11 cellular contexts compared by ENCODE assay signal in the genomic region with DNA sequence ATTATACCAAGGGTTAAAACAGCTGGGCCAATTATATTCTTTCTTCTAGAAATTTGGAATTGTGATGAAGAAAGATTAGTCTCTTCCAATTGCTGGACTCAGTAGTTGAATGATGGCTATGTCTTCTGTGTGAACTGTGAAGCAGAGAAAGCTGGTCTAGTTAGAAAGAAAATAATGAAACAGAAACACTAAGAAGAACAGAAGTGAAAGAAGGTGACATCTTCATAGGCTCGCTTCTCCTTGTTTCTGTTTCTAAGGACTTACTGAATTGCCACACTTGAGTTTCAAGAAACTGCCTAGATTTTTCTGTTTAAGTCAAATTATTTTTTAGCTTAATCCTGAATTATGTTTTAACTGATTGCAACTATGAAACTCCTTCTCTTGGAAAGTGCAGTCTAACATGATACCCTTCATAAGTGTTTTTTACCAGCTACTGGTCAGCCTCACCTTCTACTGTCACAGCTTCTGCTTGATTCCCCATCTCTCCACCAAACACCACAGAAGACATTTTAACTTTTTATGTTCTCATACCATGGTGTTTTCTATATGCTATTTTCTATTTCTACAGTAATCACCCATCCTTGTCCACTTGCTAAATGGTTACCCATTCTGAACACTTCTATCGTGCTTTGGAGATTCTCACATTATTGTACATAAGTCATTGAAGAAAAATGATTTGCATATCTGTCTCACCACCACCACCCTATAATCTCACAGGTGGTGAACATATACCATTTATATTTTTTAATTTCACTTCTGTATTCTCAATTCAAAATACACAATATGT.
DNase-seq lines count a peak whose midpoint lies in the region; ATAC-seq, FAIRE-seq and TF ChIP-seq lines count a peak whose summit lies in the region.
"Had no signal": no experiment of that assay in that cellular context is flagged by ENCODE, and none has a peak within 500 bp of the region (broad histone marks: within the 10 kb centered on the region; RNA-seq: fewer than 3 reads in every experiment).

No MANE protein-coding gene starts in this region.

- no peak for FAIRE-seq in GM12891 (lab: Jason Lieb, UNC)

- intact Hi-C loops in heart left ventricle (cut with DNase I): no loop called here

- peaks cover 8% of the 10 kb centered on the region for H3K4me1 Mint-ChIP-seq in chondrocyte (ENCODE audit: low read depth)

- no peak for DNase-seq in GM12891 (ENCODE audit: insufficient read length, low spot score)
- DNase-seq in NCI-H146 (lab: John Stamatoyannopoulos, UW): no peak
- DNase-seq in DMS 273 (lab: John Stamatoyannopoulos, UW; ENCODE audit: unreplicated experiment): no peak
- no peak for DNase-seq in heart left ventricle
- no peak for DNase-seq in chondrocyte (ENCODE audit: low spot score)
- DNase-seq: Caco-2, NCI-H1436 treated with DMSO at 0.1 percent for 48 hours had no signal

- no peaks in the 10 kb centered on the region for H3K27me3 Mint-ChIP-seq in chondrocyte (ENCODE audit: low read depth)

- peaks cover 0 to 5% (median 0%) of the 10 kb centered on the region in 12 donors for H3K9me3 ChIP-seq in heart left ventricle
- H3K9me3 ChIP-seq: Caco-2 had no signal

- no peak overlapping the region for H3K4me3 Mint-ChIP-seq in chondrocyte (ENCODE audit: unreplicated experiment)

- no peaks in the 10 kb centered on the region for H3K27me3 ChIP-seq in heart left ventricle

- H3K4me1 ChIP-seq in heart left ventricle: no peaks in the 10 kb centered on the region
- H3K4me1 ChIP-seq: Caco-2 had no signal

- H3K36me3 Mint-ChIP-seq in chondrocyte (ENCODE audit: low read depth): no peaks in the 10 kb centered on the region

- ATAC-seq in GM19395 (IDR thresholded peaks at IDR 0.05; ENCODE audit: unreplicated experiment) (peak; percentile 89), HG02610 (IDR thresholded peaks at IDR 0.05; ENCODE audit: unreplicated experiment) (peak; percentile 93), HG03280 (IDR thresholded peaks at IDR 0.05; ENCODE audit: unreplicated experiment) (peak; percentile 84), heart left ventricle (no peak)

- no peaks in the 10 kb centered on the region for H3K36me3 ChIP-seq in heart left ventricle

- H3K27ac Mint-ChIP-seq in chondrocyte (ENCODE audit: unreplicated experiment): no peak overlapping the region

- peaks cover 18% of the 10 kb centered on the region for H3K9me3 Mint-ChIP-seq in chondrocyte (ENCODE audit: low read depth)

- H3K4me3 ChIP-seq in heart left ventricle: no peak overlapping the region

- WGBS in heart left ventricle, 4 donors: 92 to 95% (median 94%) methylated on average over 2 of the region's 2 CpGs

- H3K27ac ChIP-seq in heart left ventricle: no peak overlapping the region
- H3K27ac ChIP-seq: VCaP had no signal

- no peak for TF ChIP-seq POLR2A in GM12891 (IDR thresholded peaks at IDR 0.05; ENCODE audit: low read depth, low read length)
- TF ChIP-seq POLR2A in heart left ventricle (IDR thresholded peaks at IDR 0.05): no peak

- TF ChIP-seq CTCF in heart left ventricle (IDR thresholded peaks at IDR 0.05): no peak
- no peak for TF ChIP-seq CTCF in chondrocyte (IDR thresholded peaks at IDR 0.05)

TF ChIP-seq in GM12891, 5 proteins besides CTCF, POLR2A, EP300 and RAD21:
- TF ChIP-seq TAF1 (IDR thresholded peaks at IDR 0.05; ENCODE audit: low read depth, low read length) (no peak), SPI1 (IDR thresholded peaks at IDR 0.05; ENCODE audit: low read depth, low read length) (peak; percentile 60)

Comparison
In these comparisons a context has a peak if more than half of its experiments do, and no peak if none do; other contexts are left out.
1. ATAC-seq: peak in GM19395 (single experiment), HG02610 (single experiment) and HG03280 (single experiment); none in heart left ventricle (0 of 4).